Comparison of ENCODE assay signal across 14 cellular contexts in genomic region chrX:57211906-57212305, GRCh38.
DNase-seq lines count a peak whose midpoint lies in the region; ATAC-seq, FAIRE-seq and TF ChIP-seq lines count a peak whose summit lies in the region.
"Had no signal": no experiment of that assay in that cellular context is flagged by ENCODE, and none has a peak within 500 bp of the region (broad histone marks: within the 10 kb centered on the region; RNA-seq: fewer than 3 reads in every experiment).

No MANE protein-coding gene starts in this region.

- H3K36me3 ChIP-seq in breast epithelium (no peaks in the 10 kb centered on the region), endothelial cell of umbilical vein (ENCODE audit: control insufficient read depth in 2 of 2, extremely low read depth in 1 of 2, insufficient read depth in 2 of 2, low read length in 2 of 2) (no peaks in the 10 kb centered on the region), osteoblast (ENCODE audit: insufficient read depth, low read length) (no peaks in the 10 kb centered on the region)
- H3K36me3 ChIP-seq: BLaER1, HAP-1 had no signal

- FAIRE-seq in endothelial cell of umbilical vein (lab: Jason Lieb, UNC) = peak; percentile 4

- no peaks in the 10 kb centered on the region for H3K9me1 ChIP-seq in endothelial cell of umbilical vein (replicated peaks; ENCODE audit: control insufficient read depth, extremely low read depth, insufficient read depth, low read length)

- no peak overlapping the region for H3K4me3 Mint-ChIP-seq in MCF 10A (ENCODE audit: unreplicated experiment)
- H3K4me3 Mint-ChIP-seq in WTC11 = no peak overlapping the region
- H3K4me3 Mint-ChIP-seq: CD8-positive, alpha-beta memory T cell had no signal

- intact Hi-C loops in MCF 10A (cut with micrococcal nuclease) (no loop called here), breast epithelium (cut with DNase I; ENCODE audit: low total_unique reads) (no loop called here), endothelial cell of umbilical vein (cut with micrococcal nuclease) (no loop called here), cardiac septum (cut with DNase I) (no loop called here)

- H3K27ac Mint-ChIP-seq in MCF 10A (ENCODE audit: low read depth, unreplicated experiment) (no peak overlapping the region), WTC11 (no peak overlapping the region)
- H3K27ac Mint-ChIP-seq: CD8-positive, alpha-beta memory T cell had no signal

- DNase-seq in MCF 10A (ENCODE audit: unreplicated experiment) = peak; percentile 0
- DNase-seq in breast epithelium (ENCODE audit: low spot score in 2 of 2) = no peak
- DNase-seq in WTC11 (ENCODE audit: low spot score) = no peak
- peak; percentile 1 for DNase-seq in endothelial cell of umbilical vein (ENCODE audit: low read depth, low spot score)
- no peak for DNase-seq in osteoblast (ENCODE audit: insufficient read length, low spot score, missing footprints)
- DNase-seq in cardiac septum (ENCODE audit: low spot score) = no peak
- DNase-seq: 8988T; AML-193; Caco-2; CD8-positive, alpha-beta memory T cell had no signal

- H3K79me2 ChIP-seq in endothelial cell of umbilical vein (ENCODE audit: control insufficient read depth, insufficient read depth, low read length) = no peaks in the 10 kb centered on the region
- no peaks in the 10 kb centered on the region for H3K79me2 ChIP-seq in osteoblast (ENCODE audit: insufficient read depth, low read length)

- H4K20me1 ChIP-seq in endothelial cell of umbilical vein (replicated peaks; ENCODE audit: control insufficient read depth, extremely low read depth, insufficient read depth, low read length) (no peaks in the 10 kb centered on the region), osteoblast (ENCODE audit: insufficient read depth, low read length) (no peaks in the 10 kb centered on the region)
- H4K20me1 ChIP-seq: BLaER1 had no signal

- dilution Hi-C loops in endothelial cell of umbilical vein (cut with MboI; ENCODE audit: extremely low pct_ligation_motif_present, low sequenced_read_pairs) = no loop called here

- H3K4me3 ChIP-seq in breast epithelium (no peak overlapping the region), endothelial cell of umbilical vein (replicated peaks in 1 of 3; ENCODE audit: insufficient read depth in 1 of 3, low read depth in 1 of 3, low read length in 3 of 3) (no peak overlapping the region), osteoblast (ENCODE audit: insufficient read depth, low read length) (no peak overlapping the region)
- H3K4me3 ChIP-seq: BLaER1, HAP-1 had no signal

- TF ChIP-seq CTCF in MCF 10A (IDR thresholded peaks at IDR 0.05; ENCODE audit: unreplicated experiment) (no peak), breast epithelium (IDR thresholded peaks at IDR 0.05) (no peak), WTC11 (IDR thresholded peaks at IDR 0.05) (no peak), endothelial cell of umbilical vein (IDR thresholded peaks at IDR 0.05; ENCODE audit: extremely low read depth in 1 of 2, insufficient read depth in 1 of 2, low read depth in 1 of 2, low read length in 2 of 2) (no peak), osteoblast (IDR thresholded peaks at IDR 0.05; ENCODE audit: extremely low read depth, low read depth, low read length) (no peak)

- H3K9me3 ChIP-seq in breast epithelium (peaks cover 11 to 20% of the 10 kb centered on the region in 2 donors), endothelial cell of umbilical vein (replicated peaks; ENCODE audit: control insufficient read depth, insufficient read depth, low read length) (no peaks in the 10 kb centered on the region), osteoblast (ENCODE audit: low read depth, low read length) (peaks cover 5% of the 10 kb centered on the region)
- H3K9me3 ChIP-seq: Caco-2, HAP-1 had no signal

- no peaks in the 10 kb centered on the region for H3K4me1 ChIP-seq in breast epithelium
- H3K4me1 ChIP-seq in endothelial cell of umbilical vein (ENCODE audit: control insufficient read depth, extremely low read depth, insufficient read depth, low read length) = no peaks in the 10 kb centered on the region
- H3K4me1 ChIP-seq in osteoblast (ENCODE audit: insufficient read depth, low read length) = no peaks in the 10 kb centered on the region
- H3K4me1 ChIP-seq: BLaER1, Caco-2, HAP-1 had no signal

- H3K4me2 ChIP-seq in endothelial cell of umbilical vein (ENCODE audit: insufficient read depth, low read length) (no peak overlapping the region), osteoblast (ENCODE audit: insufficient read depth, low read length) (no peak overlapping the region)
- H3K4me2 ChIP-seq: BLaER1 had no signal

- H2AFZ ChIP-seq in endothelial cell of umbilical vein (ENCODE audit: low read depth, low read length) = no peak overlapping the region
- no peak overlapping the region for H2AFZ ChIP-seq in osteoblast (ENCODE audit: low read length)

- no TSS peak for BruUV-seq in MCF 10A (replicated peaks; lab: Mats Ljungman, UMichigan)
- BruUV-seq in endothelial cell of umbilical vein (replicated peaks; lab: Mats Ljungman, UMichigan) = no TSS peak

- H3K27me3 Mint-ChIP-seq in MCF 10A (ENCODE audit: insufficient read depth, unreplicated experiment) = peaks cover 19% of the 10 kb centered on the region
- H3K27me3 Mint-ChIP-seq in WTC11 (ENCODE audit: low read depth) = no peaks in the 10 kb centered on the region

- no peak overlapping the region for H3K27ac ChIP-seq in breast epithelium
- no peak overlapping the region for H3K27ac ChIP-seq in endothelial cell of umbilical vein (ENCODE audit: insufficient read depth, low read depth, low read length)
- H3K27ac ChIP-seq in osteoblast (ENCODE audit: low read depth, low read length) = no peak overlapping the region
- H3K27ac ChIP-seq: BLaER1 had no signal

- H3K9me3 Mint-ChIP-seq in MCF 10A (ENCODE audit: unreplicated experiment) (peaks cover 14% of the 10 kb centered on the region), WTC11 (peaks cover 4% of the 10 kb centered on the region)

- H3K9ac ChIP-seq in endothelial cell of umbilical vein (replicated peaks; ENCODE audit: extremely low read depth, insufficient read depth, low read length) = no peak overlapping the region
- H3K9ac ChIP-seq: BLaER1 had no signal

- peaks cover 7% of the 10 kb centered on the region for H3K36me3 Mint-ChIP-seq in MCF 10A (ENCODE audit: insufficient read depth, unreplicated experiment)
- peaks cover 9% of the 10 kb centered on the region for H3K36me3 Mint-ChIP-seq in WTC11

- no peaks in the 10 kb centered on the region for H3K27me3 ChIP-seq in breast epithelium
- H3K27me3 ChIP-seq in endothelial cell of umbilical vein (ENCODE audit: control insufficient read depth in 2 of 2, insufficient read depth in 2 of 2, low read length in 2 of 2) = no peaks in the 10 kb centered on the region
- no peaks in the 10 kb centered on the region for H3K27me3 ChIP-seq in osteoblast (ENCODE audit: insufficient read depth, low read length)

- CTCF ChIA-PET in MCF 10A (lab: Yijun Ruan, JAX) = no interaction called here
- CTCF ChIA-PET in WTC11 (lab: Charles Lee) = interaction anchor here (0.7 to 1.3 kb wide), 3 partner anchors 9 to 56 kb away, joined by 3 to 4 read pairs (median 3); no protein-coding TSS in a partner anchor
- CTCF ChIA-PET in endothelial cell of umbilical vein (lab: Charles Lee) = no interaction called here

- H3K4me1 Mint-ChIP-seq in MCF 10A (ENCODE audit: insufficient read depth, unreplicated experiment) = peaks cover 4% of the 10 kb centered on the region
- H3K4me1 Mint-ChIP-seq in WTC11 = peaks cover 4% of the 10 kb centered on the region; the same call in 1 of the 2 replicates
- H3K4me1 Mint-ChIP-seq: CD8-positive, alpha-beta memory T cell had no signal

- POLR2A ChIA-PET in MCF 10A (lab: Yijun Ruan, JAX) (no interaction called here), WTC11 (lab: Charles Lee) (no interaction called here), endothelial cell of umbilical vein (lab: Charles Lee) (no interaction called here)

- no peak for TF ChIP-seq POLR2A in breast epithelium (IDR thresholded peaks at IDR 0.05)
- no peak for TF ChIP-seq POLR2A in endothelial cell of umbilical vein (IDR thresholded peaks at IDR 0.05; ENCODE audit: low read depth, low read length)

- ATAC-seq in WTC11 (peak; percentile 64), GM21825 (IDR thresholded peaks at IDR 0.05; ENCODE audit: unreplicated experiment) (no peak)
- ATAC-seq in activated CD4-positive, CD25-positive, alpha-beta regulatory T cell treated with anti-CD3 and anti-CD28 coated beads, Interleukin-2, amount 50 U/mL, for 24 hours = no peak

TF ChIP-seq in WTC11, 78 proteins besides CTCF, POLR2A, EP300 and RAD21 (continues in another document):
- TF ChIP-seq TEAD1 (CRISPR knock-in tag; IDR thresholded peaks at IDR 0.05) (no peak), ATF1 (CRISPR knock-in tag; IDR thresholded peaks at IDR 0.05) (no peak), E2F5 (CRISPR knock-in tag; IDR thresholded peaks at IDR 0.05) (no peak)

TF ChIP-seq in endothelial cell of umbilical vein, 7 proteins besides CTCF, POLR2A, EP300 and RAD21:
- TF ChIP-seq FOS (IDR thresholded peaks at IDR 0.05; ENCODE audit: borderline replicate concordance, insufficient read depth, low read length) = no peak
- no peak for TF ChIP-seq POLR2AphosphoS5 (IDR thresholded peaks at IDR 0.05; ENCODE audit: insufficient read depth, low read depth, low read length)
- no peak for TF ChIP-seq MYC (IDR thresholded peaks at IDR 0.05; ENCODE audit: low read depth, low read length)
- TF ChIP-seq JUN (IDR thresholded peaks at IDR 0.05; ENCODE audit: borderline replicate concordance, insufficient read depth, insufficient read length, low read depth) = no peak
- no peak for TF ChIP-seq EZH2 (IDR thresholded peaks at IDR 0.05; ENCODE audit: borderline replicate concordance, low read depth, low read length, severe bottlenecking)
- TF ChIP-seq MAX (IDR thresholded peaks at IDR 0.05; ENCODE audit: insufficient read depth, insufficient read length) = no peak
- no peak for TF ChIP-seq GATA2 (IDR thresholded peaks at IDR 0.05; ENCODE audit: insufficient read depth, insufficient read length, low read depth, low read length)
TF ChIP-seq in endothelial cell of umbilical vein: peak in this region for 0.

Comparison
In these comparisons a context has a peak if more than half of its experiments do, and no peak if none do; other contexts are left out.
1. DNase-seq: peak in MCF 10A (single experiment) and endothelial cell of umbilical vein (single experiment); none in breast epithelium (0 of 2), WTC11 (single experiment), osteoblast (single experiment) and cardiac septum (single experiment).